In the genomic region with DNA sequence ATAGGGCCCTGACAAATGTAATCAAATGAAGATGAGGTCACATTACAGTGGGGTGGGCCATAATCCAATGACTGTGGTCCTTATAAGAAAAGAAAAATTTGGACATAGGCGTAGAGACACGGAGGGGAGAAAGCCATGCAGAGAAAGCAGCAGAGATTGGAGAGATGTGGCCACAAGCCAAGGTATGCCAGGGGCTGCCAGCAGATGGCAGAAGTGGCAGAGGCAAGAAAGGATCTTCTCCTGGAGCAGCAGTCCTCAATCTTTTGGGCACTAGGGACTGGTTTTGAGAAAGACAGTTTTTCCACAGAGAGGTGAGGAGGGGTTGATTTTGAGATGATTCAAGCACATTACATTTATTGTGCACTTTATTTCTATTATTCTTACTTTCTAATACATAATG, we compare ENCODE assay signal across 8 cellular contexts.
A peak's percentile ranks its signal among the peaks of the same experiment; 100 is the strongest.
DNase-seq lines count a peak whose midpoint lies in the region; ATAC-seq and TF ChIP-seq lines count a peak whose summit lies in the region.

No MANE protein-coding gene starts in this region.

- peaks cover 7% of the 10 kb centered on the region for H3K27me3 Mint-ChIP-seq in activated T-helper 1 cell treated with anti-CD3 and anti-CD28 coated beads, Interleukin-12 subunit alpha, Interleukin-12 subunit beta, Interleukin-2, Interleukin-4 antibody, amounts not matched to agents 30 ng/mL and 10 ng/mL and 1 ng/mL, durations not matched to agents 14 hours and 24 hours and 36 hours (ENCODE audit: insufficient read depth)

- TF ChIP-seq EP300 in stomach (IDR thresholded peaks at IDR 0.05) = no peak

- no peak overlapping the region for H3K27ac Mint-ChIP-seq in activated T-helper 1 cell treated with anti-CD3 and anti-CD28 coated beads, Interleukin-12 subunit alpha, Interleukin-12 subunit beta, Interleukin-2, Interleukin-4 antibody, amounts not matched to agents 30 ng/mL and 10 ng/mL and 1 ng/mL, durations not matched to agents 14 hours and 24 hours and 36 hours

- H3K4me1 Mint-ChIP-seq in activated T-helper 1 cell treated with anti-CD3 and anti-CD28 coated beads, Interleukin-12 subunit alpha, Interleukin-12 subunit beta, Interleukin-2, Interleukin-4 antibody, amounts not matched to agents 30 ng/mL and 10 ng/mL and 1 ng/mL, durations not matched to agents 14 hours and 24 hours and 36 hours (ENCODE audit: low read depth) = no peaks in the 10 kb centered on the region

- H3K4me3 ChIP-seq in cardiac muscle cell = no peak overlapping the region
- H3K4me3 ChIP-seq in body of pancreas = no peak overlapping the region
- no peak overlapping the region for H3K4me3 ChIP-seq in stomach

- ATAC-seq in body of pancreas = no peak
- no peak for ATAC-seq in GM21576 (IDR thresholded peaks at IDR 0.05; ENCODE audit: unreplicated experiment)

- H3K27ac ChIP-seq in cardiac muscle cell (no peak overlapping the region), body of pancreas (no peak overlapping the region), stomach (no peak overlapping the region)

- no peak for DNase-seq in cardiac muscle cell (ENCODE audit: low read depth in 1 of 2, low spot score in 1 of 2)
- no peak for DNase-seq in cardiac septum (ENCODE audit: low spot score)
- peak; percentile 54 for DNase-seq in NCI-H1694 (lab: John Stamatoyannopoulos, UW)
- peak in 3 of 4 donors; percentile 18 to 45 (median 32) for DNase-seq in body of pancreas
- peak; percentile 26 for DNase-seq in stomach
- no peak for DNase-seq in activated T-helper 1 cell treated with anti-CD3 and anti-CD28 coated beads, Interleukin-12 subunit alpha, Interleukin-12 subunit beta, Interleukin-2, Interleukin-4 antibody, amounts not matched to agents 30 ng/mL and 10 ng/mL and 1 ng/mL, durations not matched to agents 14 hours and 24 hours and 36 hours (ENCODE audit: low spot score)
- no peak for DNase-seq in AG20443 (ENCODE audit: low spot score)

- H3K9me3 ChIP-seq in cardiac muscle cell (ENCODE audit: low read depth) (no peaks in the 10 kb centered on the region), body of pancreas (no peaks in the 10 kb centered on the region), stomach (no peaks in the 10 kb centered on the region)

- intact Hi-C loops in cardiac septum (cut with DNase I) (loop anchor here (5.0 kb wide), 1 partner anchor 110 kb away; no protein-coding TSS in a partner anchor), body of pancreas (cut with DNase I) (no loop called here), stomach (cut with DNase I; ENCODE audit: low total_unique reads) (no loop called here)
- intact Hi-C loops in activated T-helper 1 cell treated with anti-CD3 and anti-CD28 coated beads, Interleukin-12 subunit alpha, Interleukin-12 subunit beta, Interleukin-2, Interleukin-4 antibody, amounts not matched to agents 30 ng/mL and 10 ng/mL and 1 ng/mL, durations not matched to agents 14 hours and 24 hours and 36 hours (cut with micrococcal nuclease) = loop anchor here (2.0 to 5.0 kb wide), 2 partner anchors 108 to 340 kb away; no protein-coding TSS in a partner anchor

- 62 to 63% methylated on average over 2 of the region's 2 CpGs for WGBS in body of pancreas, 2 donors
- WGBS in stomach, 5 donors = 68 to 90% (median 88%) methylated on average over 2 of the region's 2 CpGs

- H3K4me3 Mint-ChIP-seq in activated T-helper 1 cell treated with anti-CD3 and anti-CD28 coated beads, Interleukin-12 subunit alpha, Interleukin-12 subunit beta, Interleukin-2, Interleukin-4 antibody, amounts not matched to agents 30 ng/mL and 10 ng/mL and 1 ng/mL, durations not matched to agents 14 hours and 24 hours and 36 hours = no peak overlapping the region

- TF ChIP-seq CTCF in cardiac muscle cell (IDR thresholded peaks at IDR 0.05; ENCODE audit: low read depth, low read length) (peak; percentile 10), body of pancreas (IDR thresholded peaks at IDR 0.05) (peak in 6 of 7 experiments; percentile 5 to 45 (median 34)), stomach (IDR thresholded peaks at IDR 0.05) (peak in 1 of 7 experiments; percentile 11)

- peaks cover 3% of the 10 kb centered on the region for H3K9me3 Mint-ChIP-seq in activated T-helper 1 cell treated with anti-CD3 and anti-CD28 coated beads, Interleukin-12 subunit alpha, Interleukin-12 subunit beta, Interleukin-2, Interleukin-4 antibody, amounts not matched to agents 30 ng/mL and 10 ng/mL and 1 ng/mL, durations not matched to agents 14 hours and 24 hours and 36 hours

- H3K27me3 ChIP-seq in cardiac muscle cell (no peaks in the 10 kb centered on the region), body of pancreas (no peaks in the 10 kb centered on the region), stomach (peaks cover 0 to 61% (median 0%) of the 10 kb centered on the region in 3 donors)

- no peaks in the 10 kb centered on the region for H3K4me1 ChIP-seq in cardiac muscle cell (ENCODE audit: low read depth)
- H3K4me1 ChIP-seq in body of pancreas = no peaks in the 10 kb centered on the region
- H3K4me1 ChIP-seq in stomach = no peaks in the 10 kb centered on the region

- H3K36me3 Mint-ChIP-seq in activated T-helper 1 cell treated with anti-CD3 and anti-CD28 coated beads, Interleukin-12 subunit alpha, Interleukin-12 subunit beta, Interleukin-2, Interleukin-4 antibody, amounts not matched to agents 30 ng/mL and 10 ng/mL and 1 ng/mL, durations not matched to agents 14 hours and 24 hours and 36 hours (ENCODE audit: low read depth) = no peaks in the 10 kb centered on the region

- no peaks in the 10 kb centered on the region for H3K36me3 ChIP-seq in cardiac muscle cell
- no peaks in the 10 kb centered on the region for H3K36me3 ChIP-seq in body of pancreas (replicated peaks in 1 of 2; ENCODE audit: insufficient read depth in 1 of 2, low read depth in 2 of 2)
- H3K36me3 ChIP-seq in stomach = no peaks in the 10 kb centered on the region

- TF ChIP-seq POLR2A in body of pancreas (IDR thresholded peaks at IDR 0.05) = no peak
- no peak for TF ChIP-seq POLR2A in stomach (IDR thresholded peaks at IDR 0.05)

Comparison
In these comparisons a context has a peak if more than half of its experiments do, and no peak if none do; other contexts are left out.
1. DNase-seq: peak in NCI-H1694 (single experiment), body of pancreas (3 of 4) and stomach (single experiment); none in cardiac muscle cell (0 of 2), cardiac septum (single experiment), activated T-helper 1 cell treated with anti-CD3 and anti-CD28 coated beads, Interleukin-12 subunit alpha, Interleukin-12 subunit beta, Interleukin-2, Interleukin-4 antibody, amounts not matched to agents 30 ng/mL and 10 ng/mL and 1 ng/mL, durations not matched to agents 14 hours and 24 hours and 36 hours (single experiment) and AG20443 (single experiment).
2. intact Hi-C loops: an anchor here in cardiac septum (5.0 kb wide) and activated T-helper 1 cell treated with anti-CD3 and anti-CD28 coated beads, Interleukin-12 subunit alpha, Interleukin-12 subunit beta, Interleukin-2, Interleukin-4 antibody, amounts not matched to agents 30 ng/mL and 10 ng/mL and 1 ng/mL, durations not matched to agents 14 hours and 24 hours and 36 hours (2.0 to 5.0 kb wide); none called in body of pancreas and stomach.